Comparison of ENCODE assay signal across 1 cellular context in genomic region chr12:8734873-8735381, GRCh38.
TF ChIP-seq lines count a peak whose summit lies in the region.

No MANE protein-coding gene starts in this region.

TF ChIP-seq in WTC11, 78 proteins besides CTCF, POLR2A, EP300 and RAD21 (continued from another document):
- no peak for TF ChIP-seq ATF6 (CRISPR knock-in tag; IDR thresholded peaks at IDR 0.05)
- TF ChIP-seq TEAD4 (CRISPR knock-in tag; IDR thresholded peaks at IDR 0.05), result no peak
- TF ChIP-seq SMAD4 (CRISPR knock-in tag; IDR thresholded peaks at IDR 0.05), result no peak
- TF ChIP-seq HMGA2 (CRISPR knock-in tag; IDR thresholded peaks at IDR 0.05), result no peak
- TF ChIP-seq ZNF317 (CRISPR knock-in tag; IDR thresholded peaks at IDR 0.05; ENCODE audit: borderline replicate concordance, low read depth), result no peak
- TF ChIP-seq ELF4 (CRISPR knock-in tag; IDR thresholded peaks at IDR 0.05; ENCODE audit: low read depth), result no peak
- TF ChIP-seq CBFB (CRISPR knock-in tag; IDR thresholded peaks at IDR 0.05; ENCODE audit: low read depth), result no peak
- no peak for TF ChIP-seq ZNF416 (CRISPR knock-in tag; IDR thresholded peaks at IDR 0.05)
- no peak for TF ChIP-seq RELA (CRISPR knock-in tag; IDR thresholded peaks at IDR 0.05; ENCODE audit: borderline replicate concordance)
- TF ChIP-seq FOXJ3 (CRISPR knock-in tag; IDR thresholded peaks at IDR 0.05; ENCODE audit: borderline replicate concordance), result no peak
